1 cellular context compared by ENCODE assay signal in genomic region chr18:39167990-39168389, GRCh38.
TF ChIP-seq lines count a peak whose summit lies in the region.

No MANE protein-coding gene starts in this region.

TF ChIP-seq in GM23338, 12 proteins besides CTCF, POLR2A, EP300 and RAD21 (continued from another document):
- TF ChIP-seq REST (IDR thresholded peaks at IDR 0.05; ENCODE audit: unreplicated experiment) (no peak), CREB1 (CRISPR knock-in tag; IDR thresholded peaks at IDR 0.05; ENCODE audit: low read depth) (no peak)
